In the genomic region with DNA sequence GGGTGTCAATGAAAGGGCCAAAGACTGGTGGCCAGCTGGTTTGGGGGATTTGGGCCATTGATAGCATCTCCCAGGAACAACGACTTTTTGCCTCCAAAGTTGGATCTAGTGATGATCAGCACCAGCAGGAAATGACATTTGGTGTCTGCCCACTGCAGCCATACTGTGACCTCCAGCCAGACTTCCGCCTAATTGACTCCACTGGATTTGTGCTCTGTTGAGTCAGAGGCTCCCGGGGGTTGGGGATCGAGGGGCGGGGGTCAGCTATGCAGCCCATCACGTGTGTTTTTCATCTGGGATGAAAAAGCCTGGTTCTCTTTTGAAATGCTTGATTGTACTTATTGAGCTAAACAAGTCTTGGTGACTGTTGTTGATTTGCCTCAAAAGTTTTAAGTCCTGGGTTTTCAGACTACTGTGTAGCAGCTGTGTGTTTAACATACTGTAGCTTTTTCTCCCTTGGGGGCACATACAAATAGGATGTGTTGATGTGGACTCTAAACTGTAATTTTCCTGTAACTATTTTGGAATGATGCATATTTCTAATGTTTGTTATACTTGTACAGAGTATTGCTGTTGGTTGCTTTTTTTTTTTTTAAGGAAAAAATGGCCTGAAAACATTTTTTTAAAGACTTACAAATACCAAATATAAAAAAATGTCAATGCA, we compare ENCODE assay signal across 12 cellular contexts. TPM values are rescaled to one million over a fixed set of nuclear protein-coding genes. Genes with fewer than 3 reads are reported as not detected.
DNase-seq lines count a peak whose midpoint lies in the region; ATAC-seq and TF ChIP-seq lines count a peak whose summit lies in the region.
"Had no signal": no experiment of that assay in that cellular context is flagged by ENCODE, and none has a peak within 500 bp of the region (broad histone marks: within the 10 kb centered on the region; RNA-seq: fewer than 3 reads in every experiment).

No MANE protein-coding gene starts in this region.

- CTCF ChIA-PET in activated naive CD4-positive, alpha-beta T cell treated with anti-CD3 and anti-CD28 coated beads, Interleukin-2, amount 10 ng/mL, durations not matched to agents 7 days and 5 days (lab: Charles Lee) = no interaction called here
- CTCF ChIA-PET in activated naive CD4-positive, alpha-beta T cell treated with anti-CD3 and anti-CD28 coated beads for 36 hours (lab: Charles Lee) = interaction anchor here (0.8 kb wide), 1 partner anchor 23 kb away, joined by 3 read pairs; no protein-coding TSS in a partner anchor

- H3K27ac Mint-ChIP-seq in activated naive CD4-positive, alpha-beta T cell treated with anti-CD3 and anti-CD28 coated beads, Interleukin-2, amount 10 ng/mL, durations not matched to agents 7 days and 5 days = peak overlapping the region; percentile 22
- H3K27ac Mint-ChIP-seq in activated naive CD4-positive, alpha-beta T cell treated with anti-CD3 and anti-CD28 coated beads for 36 hours = no peak overlapping the region
- peak overlapping the region; percentile 67 for H3K27ac Mint-ChIP-seq in central memory CD8-positive, alpha-beta T cell (ENCODE audit: low read depth)

- H3K9me3 Mint-ChIP-seq in activated naive CD4-positive, alpha-beta T cell treated with anti-CD3 and anti-CD28 coated beads, Interleukin-2, amount 10 ng/mL, durations not matched to agents 7 days and 5 days = no peaks in the 10 kb centered on the region
- no peaks in the 10 kb centered on the region for H3K9me3 Mint-ChIP-seq in activated naive CD4-positive, alpha-beta T cell treated with anti-CD3 and anti-CD28 coated beads for 36 hours
- H3K9me3 Mint-ChIP-seq in central memory CD8-positive, alpha-beta T cell = no peaks in the 10 kb centered on the region

- no peaks in the 10 kb centered on the region for H3K9me3 ChIP-seq in vagina

- no peaks in the 10 kb centered on the region for H3K27me3 Mint-ChIP-seq in activated naive CD4-positive, alpha-beta T cell treated with anti-CD3 and anti-CD28 coated beads, Interleukin-2, amount 10 ng/mL, durations not matched to agents 7 days and 5 days
- no peaks in the 10 kb centered on the region for H3K27me3 Mint-ChIP-seq in activated naive CD4-positive, alpha-beta T cell treated with anti-CD3 and anti-CD28 coated beads for 36 hours (ENCODE audit: low read depth)
- no peaks in the 10 kb centered on the region for H3K27me3 Mint-ChIP-seq in central memory CD8-positive, alpha-beta T cell

- no peaks in the 10 kb centered on the region for H3K36me3 ChIP-seq in vagina

- H3K4me3 ChIP-seq in vagina = no peak overlapping the region

- no peak for TF ChIP-seq POLR2A in vagina (IDR thresholded peaks at IDR 0.05)

- no peak for ATAC-seq in central memory CD8-positive, alpha-beta T cell (replicated peaks; ENCODE audit: extremely low read depth, poor library complexity, severe bottlenecking)

- intact Hi-C loops in activated naive CD4-positive, alpha-beta T cell treated with anti-CD3 and anti-CD28 coated beads for 36 hours (cut with micrococcal nuclease) = loop anchor here (5.0 kb wide), 1 partner anchor 1357 kb away; no protein-coding TSS in a partner anchor
- intact Hi-C loops in vagina (cut with DNase I) = no loop called here

- H3K27me3 ChIP-seq in vagina = no peaks in the 10 kb centered on the region

- no peak for TF ChIP-seq CTCF in vagina (IDR thresholded peaks at IDR 0.05)

- H3K4me3 Mint-ChIP-seq in activated naive CD4-positive, alpha-beta T cell treated with anti-CD3 and anti-CD28 coated beads, Interleukin-2, amount 10 ng/mL, durations not matched to agents 7 days and 5 days = no peak overlapping the region
- no peak overlapping the region for H3K4me3 Mint-ChIP-seq in activated naive CD4-positive, alpha-beta T cell treated with anti-CD3 and anti-CD28 coated beads for 36 hours
- H3K4me3 Mint-ChIP-seq in central memory CD8-positive, alpha-beta T cell = no peak overlapping the region

- H3K36me3 Mint-ChIP-seq in activated naive CD4-positive, alpha-beta T cell treated with anti-CD3 and anti-CD28 coated beads, Interleukin-2, amount 10 ng/mL, durations not matched to agents 7 days and 5 days = peaks cover 35% of the 10 kb centered on the region
- peaks cover 3% of the 10 kb centered on the region for H3K36me3 Mint-ChIP-seq in activated naive CD4-positive, alpha-beta T cell treated with anti-CD3 and anti-CD28 coated beads for 36 hours (ENCODE audit: low read depth)
- peaks cover 33% of the 10 kb centered on the region for H3K36me3 Mint-ChIP-seq in central memory CD8-positive, alpha-beta T cell (ENCODE audit: insufficient read depth)

- no peak for DNase-seq in activated naive CD4-positive, alpha-beta T cell treated with anti-CD3 and anti-CD28 coated beads, Interleukin-2, amount 10 ng/mL, durations not matched to agents 7 days and 5 days
- DNase-seq in activated naive CD4-positive, alpha-beta T cell treated with anti-CD3 and anti-CD28 coated beads for 36 hours = no peak
- no peak for DNase-seq in central memory CD8-positive, alpha-beta T cell (ENCODE audit: low spot score in 2 of 2)
- peak; percentile 14 for DNase-seq in left kidney (ENCODE audit: low read depth, low spot score)
- peak in 1 of 2 donors; percentile 71 for DNase-seq in vagina (ENCODE audit: extremely low spot score in 2 of 2)
- no peak for DNase-seq in HPDE6-E6E7 (ENCODE audit: extremely low spot score)
- no peak for DNase-seq in DMS 273 treated with DMSO at 0.1 percent for 48 hours (lab: John Stamatoyannopoulos, UW)
- DNase-seq in NCI-H774 (lab: John Stamatoyannopoulos, UW) = no peak
- DNase-seq: DMS79 treated with DMSO at 0.1 percent for 48 hours, NCI-H510A had no signal

- H3K27ac ChIP-seq in vagina = peak overlapping the region; percentile 33
- H3K27ac ChIP-seq: 22Rv1 had no signal

- peaks cover 41% of the 10 kb centered on the region for H3K4me1 Mint-ChIP-seq in activated naive CD4-positive, alpha-beta T cell treated with anti-CD3 and anti-CD28 coated beads, Interleukin-2, amount 10 ng/mL, durations not matched to agents 7 days and 5 days
- peaks cover 16% of the 10 kb centered on the region for H3K4me1 Mint-ChIP-seq in activated naive CD4-positive, alpha-beta T cell treated with anti-CD3 and anti-CD28 coated beads for 36 hours (ENCODE audit: low read depth)
- H3K4me1 Mint-ChIP-seq in central memory CD8-positive, alpha-beta T cell = peaks cover 26% of the 10 kb centered on the region

- peaks cover 21% of the 10 kb centered on the region for H3K4me1 ChIP-seq in vagina

RNA-seq across cellular contexts. Expression of a gene that starts 46.3 kb away (rescaled TPM):
- total RNA-seq in activated naive CD4-positive, alpha-beta T cell treated with anti-CD3 and anti-CD28 coated beads for 36 hours = not detected
- not detected for total RNA-seq in vagina
- total RNA-seq: temporal lobe had no signal
